ENCODE assay signal across 9 cellular contexts in genomic region chr7:144365523-144365922, GRCh38. TPM values are rescaled to one million over a fixed set of nuclear protein-coding genes. Genes with fewer than 3 reads are reported as not detected.
"Had no signal": no experiment of that assay in that cellular context is flagged by ENCODE, and none has a peak within 500 bp of the region (broad histone marks: within the 10 kb centered on the region; RNA-seq: fewer than 3 reads in every experiment).

No MANE protein-coding gene starts in this region.

RNA-seq across cellular contexts. Expression of gene ARHGEF5, which starts 10.3 kb away (rescaled TPM):
- total RNA-seq: OCI-LY7 had no signal

RNA-seq across cellular contexts. Expression of gene NOBOX, which starts 38.0 kb away (rescaled TPM):
- total RNA-seq: HT-29, IMR-90, M059J, OCI-LY7, PC-3, Peyer's patch, Right ventricle myocardium superior, RPMI7951, SJSA1 had no signal
- polyA plus RNA-seq: IMR-90 had no signal

RNA-seq across cellular contexts. Expression of gene OR2A1, which starts 53.3 kb away (rescaled TPM):
- total RNA-seq: HT-29, IMR-90, OCI-LY7, Peyer's patch, Right ventricle myocardium superior, SJSA1 had no signal
- polyA plus RNA-seq: IMR-90 had no signal
